ENCODE assay signal across 8 cellular contexts in the genomic region with DNA sequence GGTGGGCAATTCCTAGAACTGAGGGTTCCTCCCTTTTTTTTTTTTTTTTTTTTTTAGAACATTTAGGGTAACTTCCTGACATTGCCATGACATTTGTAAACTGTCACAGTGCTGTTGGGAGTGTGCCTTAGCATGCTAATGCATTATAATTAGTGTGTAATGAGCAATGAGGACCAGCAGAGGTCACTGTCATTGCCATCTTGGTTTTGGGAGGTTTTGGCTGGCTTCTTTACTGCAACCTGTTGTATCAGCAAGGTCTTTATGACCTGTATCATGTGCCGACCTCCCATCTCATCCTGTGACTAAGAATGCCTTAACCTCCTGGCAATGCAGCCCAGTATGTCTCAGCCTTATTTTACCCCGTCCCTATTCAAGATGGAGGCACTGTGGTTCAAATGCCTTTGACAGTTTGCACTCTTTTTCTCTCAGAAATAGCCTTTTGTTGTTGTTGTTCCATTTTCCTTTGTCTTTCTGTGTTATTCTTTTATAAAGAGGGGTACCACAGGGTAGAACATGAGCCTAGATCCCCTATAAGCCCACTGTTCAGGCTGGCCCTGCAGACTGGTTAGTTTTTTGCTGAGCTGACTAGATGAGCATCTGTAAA.
DNase-seq lines count a peak whose midpoint lies in the region; ATAC-seq and TF ChIP-seq lines count a peak whose summit lies in the region.

No MANE protein-coding gene starts in this region.

- peak; percentile 58 for TF ChIP-seq CTCF in AG09309 (IDR thresholded peaks at IDR 0.05; ENCODE audit: control insufficient read depth, insufficient read depth, low read depth, low read length, missing control alignments)
- TF ChIP-seq CTCF in GM12864 (IDR thresholded peaks at IDR 0.05; ENCODE audit: low read depth, low read length, missing control alignments), result peak; percentile 74

- H3K4me3 ChIP-seq in AG09309 (ENCODE audit: control insufficient read depth, low read depth, low read length), result no peak overlapping the region
- no peak overlapping the region for H3K4me3 ChIP-seq in GM12864 (ENCODE audit: low read depth, low read length)

- ATAC-seq in left lobe of liver (peak; percentile 79), HG03039 (IDR thresholded peaks at IDR 0.05; ENCODE audit: unreplicated experiment) (no peak)

- DNase-seq in AG09309 (ENCODE audit: low read depth) (no peak), GM12864 (ENCODE audit: low read depth) (no peak), HT-29 (ENCODE audit: low spot score) (peak; percentile 54), left lobe of liver (ENCODE audit: low spot score) (no peak), OCI-M2 (lab: John Stamatoyannopoulos, UW; ENCODE audit: unreplicated experiment) (no peak), hypothalamus (lab: John Stamatoyannopoulos, UW) (no peak)
- peak; percentile 5 to 10 for DNase-seq in activated CD4-positive, alpha-beta T cell treated with anti-CD3 and anti-CD28 coated beads, Interleukin-2, amount 50 U/mL, for 48 hours

Comparison
In these comparisons a context has a peak if more than half of its experiments do, and no peak if none do; other contexts are left out.
1. DNase-seq: peak in HT-29 (single experiment) and activated CD4-positive, alpha-beta T cell treated with anti-CD3 and anti-CD28 coated beads, Interleukin-2, amount 50 U/mL, for 48 hours (2 of 2); none in AG09309 (single experiment), GM12864 (single experiment), left lobe of liver (single experiment), OCI-M2 (single experiment) and hypothalamus (0 of 51).